In genomic region chr5:143716856-143717255, GRCh38 we compare ENCODE assay signal across 2 cellular contexts.
TF ChIP-seq lines count a peak whose summit lies in the region.

No MANE protein-coding gene starts in this region.

TF ChIP-seq in A549, 52 proteins besides CTCF, POLR2A, EP300 and RAD21 (continued from another document):
- TF ChIP-seq, protein P1, sequence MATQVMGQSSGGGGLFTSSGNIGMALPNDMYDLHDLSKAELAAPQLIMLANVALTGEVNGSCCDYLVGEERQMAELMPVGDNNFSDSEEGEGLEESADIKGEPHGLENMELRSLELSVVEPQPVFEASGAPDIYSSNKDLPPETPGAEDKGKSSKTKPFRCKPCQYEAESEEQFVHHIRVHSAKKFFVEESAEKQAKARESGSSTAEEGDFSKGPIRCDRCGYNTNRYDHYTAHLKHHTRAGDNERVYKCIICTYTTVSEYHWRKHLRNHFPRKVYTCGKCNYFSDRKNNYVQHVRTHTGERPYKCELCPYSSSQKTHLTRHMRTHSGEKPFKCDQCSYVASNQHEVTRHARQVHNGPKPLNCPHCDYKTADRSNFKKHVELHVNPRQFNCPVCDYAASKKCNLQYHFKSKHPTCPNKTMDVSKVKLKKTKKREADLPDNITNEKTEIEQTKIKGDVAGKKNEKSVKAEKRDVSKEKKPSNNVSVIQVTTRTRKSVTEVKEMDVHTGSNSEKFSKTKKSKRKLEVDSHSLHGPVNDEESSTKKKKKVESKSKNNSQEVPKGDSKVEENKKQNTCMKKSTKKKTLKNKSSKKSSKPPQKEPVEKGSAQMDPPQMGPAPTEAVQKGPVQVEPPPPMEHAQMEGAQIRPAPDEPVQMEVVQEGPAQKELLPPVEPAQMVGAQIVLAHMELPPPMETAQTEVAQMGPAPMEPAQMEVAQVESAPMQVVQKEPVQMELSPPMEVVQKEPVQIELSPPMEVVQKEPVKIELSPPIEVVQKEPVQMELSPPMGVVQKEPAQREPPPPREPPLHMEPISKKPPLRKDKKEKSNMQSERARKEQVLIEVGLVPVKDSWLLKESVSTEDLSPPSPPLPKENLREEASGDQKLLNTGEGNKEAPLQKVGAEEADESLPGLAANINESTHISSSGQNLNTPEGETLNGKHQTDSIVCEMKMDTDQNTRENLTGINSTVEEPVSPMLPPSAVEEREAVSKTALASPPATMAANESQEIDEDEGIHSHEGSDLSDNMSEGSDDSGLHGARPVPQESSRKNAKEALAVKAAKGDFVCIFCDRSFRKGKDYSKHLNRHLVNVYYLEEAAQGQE (IDR thresholded peaks at IDR 0.05): no peak
- TF ChIP-seq ELK1 (IDR thresholded peaks at IDR 0.05; ENCODE audit: low read depth, low read length) (no peak), MAZ (IDR thresholded peaks at IDR 0.05; ENCODE audit: borderline replicate concordance, low read depth, low read length) (no peak), ESRRA (IDR thresholded peaks at IDR 0.05; ENCODE audit: borderline replicate concordance, low read length) (no peak), TP53 (CRISPR knock-in tag; IDR thresholded peaks at IDR 0.05) (no peak), KDM1A (IDR thresholded peaks at IDR 0.05; ENCODE audit: low read depth) (no peak), HMGXB4 (CRISPR knock-in tag; IDR thresholded peaks at IDR 0.05; ENCODE audit: borderline replicate concordance) (no peak), BHLHE40 (IDR thresholded peaks at IDR 0.05; ENCODE audit: low read depth, low read length) (no peak)
TF ChIP-seq in A549: peak in this region for 0.

TF ChIP-seq in HEK293T, 16 proteins besides CTCF, POLR2A, EP300 and RAD21 (continued from another document):
- TF ChIP-seq SUZ12 (IDR thresholded peaks at IDR 0.05) (no peak), FOXM1 (IDR thresholded peaks at IDR 0.05; ENCODE audit: borderline replicate concordance) (no peak), LEF1 (IDR thresholded peaks at IDR 0.05; ENCODE audit: borderline replicate concordance) (no peak), TARDBP (IDR thresholded peaks at IDR 0.05) (no peak), CTBP1 (IDR thresholded peaks at IDR 0.05; ENCODE audit: borderline replicate concordance) (no peak)
